ENCODE assay signal across 8 cellular contexts in the genomic region with DNA sequence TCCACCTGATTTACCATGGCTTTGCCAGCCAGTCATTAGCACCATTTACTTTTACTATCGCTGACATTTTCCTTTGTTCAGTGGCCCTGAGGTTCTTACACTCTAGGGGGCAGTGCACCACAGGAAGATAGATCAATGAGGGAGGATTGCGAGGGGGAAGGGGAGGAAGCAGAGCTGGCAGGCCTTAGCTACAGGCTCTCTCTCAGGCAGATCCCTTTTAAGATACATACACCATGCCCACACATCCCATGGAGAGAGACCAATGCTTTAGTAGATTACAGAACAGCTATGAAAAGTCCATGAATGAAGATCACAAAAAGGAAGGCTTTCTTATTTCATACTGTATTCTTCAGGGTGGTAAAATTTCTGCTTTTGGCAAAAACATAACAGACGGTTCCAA. TPM values are rescaled to one million over a fixed set of nuclear protein-coding genes. Genes with fewer than 3 reads are reported as not detected.
DNase-seq lines count a peak whose midpoint lies in the region; ATAC-seq and TF ChIP-seq lines count a peak whose summit lies in the region.

No MANE protein-coding gene starts in this region.

- H3K36me3 Mint-ChIP-seq in GM23338 (ENCODE audit: low read depth): peaks cover 16% of the 10 kb centered on the region; the same call in 2 of the 3 replicates

- H3K79me2 ChIP-seq in GM23338 (replicated peaks; ENCODE audit: insufficient read depth) (no peaks in the 10 kb centered on the region), trophoblast cell (ENCODE audit: control insufficient read depth, insufficient read depth, low read length, poor library complexity) (no peaks in the 10 kb centered on the region)

- no peaks in the 10 kb centered on the region; the same call in 1 of the 2 replicates for H3K4me1 ChIP-seq in GM23338 (ENCODE audit: insufficient read depth)
- no peaks in the 10 kb centered on the region for H3K4me1 ChIP-seq in trophoblast cell (ENCODE audit: control insufficient read depth in 1 of 2, insufficient read depth in 2 of 2, low read length in 2 of 2)

- no peak overlapping the region for H2AK5ac ChIP-seq in trophoblast cell (ENCODE audit: low read length)

- ATAC-seq in GM23338: peak; percentile 85

- H3K36me3 ChIP-seq in GM23338 (ENCODE audit: insufficient read depth): 0 out of 2 replicates have a peak, but pooled peaks cover 5% of the 10 kb centered on the region
- H3K36me3 ChIP-seq in trophoblast cell (ENCODE audit: control insufficient read depth in 1 of 2, insufficient read depth in 2 of 2, low read length in 2 of 2): peaks cover 14 to 25% of the 10 kb centered on the region in 2 experiments

- peaks cover 28% of the 10 kb centered on the region for H3K4me1 Mint-ChIP-seq in GM23338

- no peaks in the 10 kb centered on the region for H3K9me3 ChIP-seq in trophoblast cell (ENCODE audit: insufficient read depth, low read depth, low read length)

- H2BK120ac ChIP-seq in trophoblast cell (ENCODE audit: insufficient read depth, low read length, poor library complexity): no peak overlapping the region

- H3K79me1 ChIP-seq in trophoblast cell (ENCODE audit: low read length): no peaks in the 10 kb centered on the region

- TF ChIP-seq CTCF in GM23338 (conservative IDR thresholded peaks at IDR 0.05; ENCODE audit: low read depth in 2 of 2): peak; percentile 94 to 95

- H3K27me3 ChIP-seq in GM23338 (ENCODE audit: insufficient read depth): no peaks in the 10 kb centered on the region
- no peaks in the 10 kb centered on the region for H3K27me3 ChIP-seq in trophoblast cell (ENCODE audit: insufficient read depth, low read length)

- H3K4ac ChIP-seq in trophoblast cell (ENCODE audit: low read depth, low read length): no peak overlapping the region

- no peaks in the 10 kb centered on the region for H3K9me2 ChIP-seq in GM23338 (ENCODE audit: insufficient read depth)

- H3K4me2 ChIP-seq in GM23338: no peak overlapping the region
- no peak overlapping the region for H3K4me2 ChIP-seq in trophoblast cell (ENCODE audit: low read length)

- no peak overlapping the region for H3K9ac ChIP-seq in trophoblast cell (ENCODE audit: low read length)

- no peak overlapping the region for H3K27ac ChIP-seq in GM23338 (ENCODE audit: low read depth)
- H3K27ac ChIP-seq in trophoblast cell (ENCODE audit: low read depth, low read length): no peak overlapping the region

- H3K4me3 Mint-ChIP-seq in GM23338: no peak overlapping the region

- H3F3A ChIP-seq in GM23338 (replicated peaks; ENCODE audit: low read depth): no peaks in the 10 kb centered on the region

- no peak overlapping the region for H3K27ac Mint-ChIP-seq in GM23338

- no peak overlapping the region for H2BK5ac ChIP-seq in trophoblast cell (ENCODE audit: low read depth, low read length, poor library complexity)

- no peak overlapping the region for H3K14ac ChIP-seq in trophoblast cell (ENCODE audit: low read length)

- no peaks in the 10 kb centered on the region for H3K9me3 Mint-ChIP-seq in GM23338

- H4K20me1 ChIP-seq in GM23338 (replicated peaks; ENCODE audit: insufficient read depth): no peaks in the 10 kb centered on the region

- no CpG with 5 or more reads among the region's 3 CpGs for WGBS in trophoblast cell (ENCODE audit: extremely low coverage, insufficient coverage, insufficient read length)

- no peak overlapping the region for H3K23ac ChIP-seq in trophoblast cell (ENCODE audit: low read length)

- peak; percentile 72 for DNase-seq in ELF-1 (ENCODE audit: low read depth, low spot score)
- DNase-seq in GM23338 (ENCODE audit: low spot score): peak; percentile 94
- peak; percentile 61 for DNase-seq in LHCN-M2 (ENCODE audit: low read depth)
- DNase-seq in RKO (ENCODE audit: low spot score): peak; percentile 78
- DNase-seq in activated naive CD4-positive, alpha-beta T cell treated with Interleukin-2 at 50 U/mL for 16 hours: peak; percentile 56
- DNase-seq in foreskin melanocyte: peak; percentile 50
- DNase-seq in trophoblast cell: peak; percentile 7 to 52
- DNase-seq in cortex of kidney (lab: John Stamatoyannopoulos, UW): no peak

- no peak overlapping the region for H4K8ac ChIP-seq in trophoblast cell (ENCODE audit: low read depth, low read length)

- H3K4me3 ChIP-seq in GM23338 (no peak overlapping the region), trophoblast cell (ENCODE audit: low read depth, low read length) (no peak overlapping the region)

- H2AFZ ChIP-seq in GM23338 (no peak overlapping the region), trophoblast cell (ENCODE audit: insufficient read depth, low read length, poor library complexity) (no peak overlapping the region)

- no peak overlapping the region for H2BK12ac ChIP-seq in trophoblast cell (ENCODE audit: low read length)

- no peak overlapping the region for H4K12ac ChIP-seq in trophoblast cell (ENCODE audit: low read depth, low read length)

- no peak overlapping the region for H3K18ac ChIP-seq in trophoblast cell (ENCODE audit: low read length)

- H4K91ac ChIP-seq in trophoblast cell (ENCODE audit: low read depth, low read length): no peak overlapping the region

- H3K27me3 Mint-ChIP-seq in GM23338 (ENCODE audit: insufficient read depth, low read depth, poor library complexity): peaks cover 3% of the 10 kb centered on the region

TF ChIP-seq in GM23338, 12 proteins besides CTCF, POLR2A, EP300 and RAD21:
- no peak for TF ChIP-seq EZH2phosphoT487 (IDR thresholded peaks at IDR 0.05; ENCODE audit: unreplicated experiment)
- no peak for TF ChIP-seq JUNB (IDR thresholded peaks at IDR 0.05; ENCODE audit: unreplicated experiment)
- TF ChIP-seq EZH2 (IDR thresholded peaks at IDR 0.05; ENCODE audit: low read depth, unreplicated experiment): no peak
- no peak for TF ChIP-seq NANOG (IDR thresholded peaks at IDR 0.05; ENCODE audit: borderline replicate concordance)

RNA-seq across cellular contexts. Expression of gene DENND11, which starts 47.4 kb away (rescaled TPM):
- 23.9 and 29.5 TPM in 2 replicates for total RNA-seq in GM23338 (2014; rRNA removed; shearing (Covaris generic))
- 4.9 and 5.1 TPM in 2 replicates for polyA plus RNA-seq in GM23338 (2016; fragmentation: Nextera tagmentation; extraction: Ambion mirVana)
- total RNA-seq in LHCN-M2 (2014; rRNA removed): 1.9 and 2.3 TPM in 2 replicates
- 1.1 TPM for polyA plus RNA-seq in LHCN-M2 (2012)
- 10.9 and 11.5 TPM in 2 replicates for polyA plus RNA-seq in trophoblast cell (2013)

RNA-seq across cellular contexts. Expression of gene WEE2, which starts 53.6 kb away (rescaled TPM):
- total RNA-seq in GM23338 (2014; rRNA removed; shearing (Covaris generic)): 0.16 TPM in 1 of 2 replicates, not detected in the other
- polyA plus RNA-seq in GM23338 (2016; fragmentation: Nextera tagmentation; extraction: Ambion mirVana): not detected in 2 replicates
- total RNA-seq in LHCN-M2 (2014; rRNA removed): not detected in 2 replicates
- not detected for polyA plus RNA-seq in LHCN-M2 (2012)
- polyA plus RNA-seq in trophoblast cell (2013): 0.03 TPM in 1 of 2 replicates, not detected in the other
